1 cellular context compared by ENCODE assay signal in the genomic region with DNA sequence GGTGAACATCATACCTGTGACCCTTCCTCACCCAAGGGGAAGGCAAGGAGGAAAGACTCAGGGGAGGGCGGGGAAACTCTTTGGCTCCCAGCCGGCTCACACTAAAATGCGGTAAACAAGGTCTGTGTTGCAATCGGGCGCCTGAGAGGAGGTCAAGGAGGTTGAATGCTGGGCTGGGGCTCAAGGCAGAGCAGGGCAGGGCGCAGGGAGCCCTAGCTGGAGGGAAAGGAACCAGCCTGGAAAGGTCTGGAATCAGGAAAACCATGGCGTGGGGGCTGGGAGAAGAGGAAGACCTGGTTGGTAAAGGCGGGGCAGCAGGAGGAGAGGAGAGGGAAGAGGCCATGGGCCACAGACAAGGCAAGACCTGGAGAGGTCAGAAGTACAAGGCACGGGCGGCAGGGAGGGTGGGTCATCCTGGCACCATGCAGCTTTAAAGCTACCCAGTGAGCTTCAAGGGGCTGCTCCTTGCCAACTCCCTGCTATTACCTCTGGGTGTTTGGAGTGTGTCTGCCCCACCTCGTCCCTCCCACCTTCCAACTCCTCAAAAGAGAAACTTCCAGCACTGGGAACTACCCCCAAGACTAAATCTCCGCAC.
TF ChIP-seq lines count a peak whose summit lies in the region.

No MANE protein-coding gene starts in this region.

TF ChIP-seq in HepG2, 621 proteins besides CTCF, POLR2A, EP300 and RAD21 (continued from another document and continues in another):
- 0 out of 2 replicates have a peak, but pooled peaks have one; percentile 6 for TF ChIP-seq ATF5 (CRISPR knock-in tag; IDR thresholded peaks at IDR 0.05; ENCODE audit: low read depth)
- TF ChIP-seq ZNF652 (CRISPR knock-in tag; IDR thresholded peaks at IDR 0.05; ENCODE audit: borderline replicate concordance, low read depth) = no peak
- TF ChIP-seq ZNF121 (CRISPR knock-in tag; IDR thresholded peaks at IDR 0.05) = 0 out of 2 replicates have a peak, but pooled peaks have one; percentile 18
- TF ChIP-seq CAMTA2 (CRISPR knock-in tag; IDR thresholded peaks at IDR 0.05; ENCODE audit: borderline replicate concordance) = no peak
- peak; percentile 80 for TF ChIP-seq NR2F2 (IDR thresholded peaks at IDR 0.05; ENCODE audit: borderline replicate concordance, low read depth)
- TF ChIP-seq, protein P1, sequence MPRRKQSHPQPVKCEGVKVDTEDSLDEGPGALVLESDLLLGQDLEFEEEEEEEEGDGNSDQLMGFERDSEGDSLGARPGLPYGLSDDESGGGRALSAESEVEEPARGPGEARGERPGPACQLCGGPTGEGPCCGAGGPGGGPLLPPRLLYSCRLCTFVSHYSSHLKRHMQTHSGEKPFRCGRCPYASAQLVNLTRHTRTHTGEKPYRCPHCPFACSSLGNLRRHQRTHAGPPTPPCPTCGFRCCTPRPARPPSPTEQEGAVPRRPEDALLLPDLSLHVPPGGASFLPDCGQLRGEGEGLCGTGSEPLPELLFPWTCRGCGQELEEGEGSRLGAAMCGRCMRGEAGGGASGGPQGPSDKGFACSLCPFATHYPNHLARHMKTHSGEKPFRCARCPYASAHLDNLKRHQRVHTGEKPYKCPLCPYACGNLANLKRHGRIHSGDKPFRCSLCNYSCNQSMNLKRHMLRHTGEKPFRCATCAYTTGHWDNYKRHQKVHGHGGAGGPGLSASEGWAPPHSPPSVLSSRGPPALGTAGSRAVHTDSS (CRISPR knock-in tag; conservative IDR thresholded peaks at IDR 0.05) = no peak
- TF ChIP-seq ZNF841 (CRISPR knock-in tag; IDR thresholded peaks at IDR 0.05; ENCODE audit: borderline replicate concordance) = no peak
- no peak; the same call in 1 of the 2 replicates for TF ChIP-seq ZNF614 (CRISPR knock-in tag; IDR thresholded peaks at IDR 0.05; ENCODE audit: borderline replicate concordance)
- no peak for TF ChIP-seq JARID2 (CRISPR knock-in tag; IDR thresholded peaks at IDR 0.05; ENCODE audit: insufficient replicate concordance)
- no peak for TF ChIP-seq FIP1L1 (IDR thresholded peaks at IDR 0.05; ENCODE audit: borderline replicate concordance, insufficient read depth, low read depth, low read length)
- no peak for TF ChIP-seq SNAPC4 (CRISPR knock-in tag; IDR thresholded peaks at IDR 0.05)
- no peak for TF ChIP-seq MAFK (conservative IDR thresholded peaks at IDR 0.05 in 1 of 2, IDR thresholded peaks at IDR 0.05 in 1 of 2; ENCODE audit: low read length in 2 of 2)
- TF ChIP-seq ZC3H13 (CRISPR knock-in tag; IDR thresholded peaks at IDR 0.05) = no peak; the same call in 1 of the 2 replicates
- TF ChIP-seq ELF3 (CRISPR knock-in tag; IDR thresholded peaks at IDR 0.05) = peak; percentile 87
- no peak for TF ChIP-seq ZNF343 (CRISPR knock-in tag; IDR thresholded peaks at IDR 0.05)
- TF ChIP-seq ZNF589 (CRISPR knock-in tag; conservative IDR thresholded peaks at IDR 0.05) = no peak
- no peak for TF ChIP-seq SMAD9 (CRISPR knock-in tag; IDR thresholded peaks at IDR 0.05)
- TF ChIP-seq ZNF20 (CRISPR knock-in tag; IDR thresholded peaks at IDR 0.05) = no peak
- TF ChIP-seq GABPB1 (CRISPR knock-in tag; IDR thresholded peaks at IDR 0.05) = 0 out of 2 replicates have a peak, but pooled peaks have one; percentile 35
- no peak for TF ChIP-seq TOPORS (CRISPR knock-in tag; IDR thresholded peaks at IDR 0.05)
- no peak; the same call in 1 of the 2 replicates for TF ChIP-seq ZBTB26 (CRISPR knock-in tag; IDR thresholded peaks at IDR 0.05; ENCODE audit: borderline replicate concordance)
- TF ChIP-seq SIX1 (CRISPR knock-in tag; IDR thresholded peaks at IDR 0.05; ENCODE audit: borderline replicate concordance) = 0 out of 2 replicates have a peak, but pooled peaks have one; percentile 9
- TF ChIP-seq, protein P2, sequence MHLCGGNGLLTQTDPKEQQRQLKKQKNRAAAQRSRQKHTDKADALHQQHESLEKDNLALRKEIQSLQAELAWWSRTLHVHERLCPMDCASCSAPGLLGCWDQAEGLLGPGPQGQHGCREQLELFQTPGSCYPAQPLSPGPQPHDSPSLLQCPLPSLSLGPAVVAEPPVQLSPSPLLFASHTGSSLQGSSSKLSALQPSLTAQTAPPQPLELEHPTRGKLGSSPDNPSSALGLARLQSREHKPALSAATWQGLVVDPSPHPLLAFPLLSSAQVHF (CRISPR knock-in tag; IDR thresholded peaks at IDR 0.05) = no peak
- TF ChIP-seq, protein P3, sequence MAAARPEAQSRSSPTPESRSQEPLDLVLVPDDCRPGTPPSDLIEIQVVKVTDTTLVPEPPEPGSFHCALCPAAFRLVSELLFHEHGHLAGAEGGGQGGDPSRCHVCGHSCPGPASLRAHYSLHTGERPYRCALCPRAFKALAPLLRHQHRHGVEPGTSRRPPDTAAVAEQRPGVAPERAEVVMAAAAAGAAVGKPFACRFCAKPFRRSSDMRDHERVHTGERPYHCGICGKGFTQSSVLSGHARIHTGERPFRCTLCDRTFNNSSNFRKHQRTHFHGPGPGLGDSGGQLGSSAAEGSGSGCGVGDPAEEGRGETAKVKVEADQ (CRISPR knock-in tag; IDR thresholded peaks at IDR 0.05; ENCODE audit: borderline replicate concordance) = no peak
- no peak for TF ChIP-seq HOXA9 (CRISPR knock-in tag; IDR thresholded peaks at IDR 0.05; ENCODE audit: borderline replicate concordance)
- TF ChIP-seq HNRNPLL (IDR thresholded peaks at IDR 0.05; ENCODE audit: low read depth, low read length, poor library complexity, severe bottlenecking) = no peak
- TF ChIP-seq ZNF430 (CRISPR knock-in tag; IDR thresholded peaks at IDR 0.05) = 0 out of 2 replicates have a peak, but pooled peaks have one; percentile 12
- no peak for TF ChIP-seq GTF3A (CRISPR knock-in tag; conservative IDR thresholded peaks at IDR 0.05)
- peak; percentile 29; the same call in 1 of the 2 replicates for TF ChIP-seq ARID4A (CRISPR knock-in tag; IDR thresholded peaks at IDR 0.05; ENCODE audit: borderline replicate concordance)
- peak; percentile 96 for TF ChIP-seq CEBPG (CRISPR knock-in tag; IDR thresholded peaks at IDR 0.05)
- no peak for TF ChIP-seq HOXA7 (CRISPR knock-in tag; IDR thresholded peaks at IDR 0.05)
- no peak for TF ChIP-seq XBP1 (CRISPR knock-in tag; IDR thresholded peaks at IDR 0.05)
- TF ChIP-seq FOXO1 (CRISPR knock-in tag; IDR thresholded peaks at IDR 0.05) = peak; percentile 99
- no peak for TF ChIP-seq PHB2 (IDR thresholded peaks at IDR 0.05; ENCODE audit: partially characterized antibody)
- TF ChIP-seq, protein P4, sequence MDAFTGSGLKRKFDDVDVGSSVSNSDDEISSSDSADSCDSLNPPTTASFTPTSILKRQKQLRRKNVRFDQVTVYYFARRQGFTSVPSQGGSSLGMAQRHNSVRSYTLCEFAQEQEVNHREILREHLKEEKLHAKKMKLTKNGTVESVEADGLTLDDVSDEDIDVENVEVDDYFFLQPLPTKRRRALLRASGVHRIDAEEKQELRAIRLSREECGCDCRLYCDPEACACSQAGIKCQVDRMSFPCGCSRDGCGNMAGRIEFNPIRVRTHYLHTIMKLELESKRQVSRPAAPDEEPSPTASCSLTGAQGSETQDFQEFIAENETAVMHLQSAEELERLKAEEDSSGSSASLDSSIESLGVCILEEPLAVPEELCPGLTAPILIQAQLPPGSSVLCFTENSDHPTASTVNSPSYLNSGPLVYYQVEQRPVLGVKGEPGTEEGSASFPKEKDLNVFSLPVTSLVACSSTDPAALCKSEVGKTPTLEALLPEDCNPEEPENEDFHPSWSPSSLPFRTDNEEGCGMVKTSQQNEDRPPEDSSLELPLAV (CRISPR knock-in tag; conservative IDR thresholded peaks at IDR 0.05; ENCODE audit: low read depth) = no peak
- no peak for TF ChIP-seq MED13 (CRISPR knock-in tag; IDR thresholded peaks at IDR 0.05)
- TF ChIP-seq YEATS2 (CRISPR knock-in tag; IDR thresholded peaks at IDR 0.05; ENCODE audit: borderline replicate concordance) = no peak; the same call in 1 of the 2 replicates
- TF ChIP-seq, protein P5, sequence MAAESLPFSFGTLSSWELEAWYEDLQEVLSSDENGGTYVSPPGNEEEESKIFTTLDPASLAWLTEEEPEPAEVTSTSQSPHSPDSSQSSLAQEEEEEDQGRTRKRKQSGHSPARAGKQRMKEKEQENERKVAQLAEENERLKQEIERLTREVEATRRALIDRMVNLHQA (CRISPR knock-in tag; IDR thresholded peaks at IDR 0.05) = no peak
- peak; percentile 91 for TF ChIP-seq PATZ1 (CRISPR knock-in tag; IDR thresholded peaks at IDR 0.05)
- TF ChIP-seq, protein P6, sequence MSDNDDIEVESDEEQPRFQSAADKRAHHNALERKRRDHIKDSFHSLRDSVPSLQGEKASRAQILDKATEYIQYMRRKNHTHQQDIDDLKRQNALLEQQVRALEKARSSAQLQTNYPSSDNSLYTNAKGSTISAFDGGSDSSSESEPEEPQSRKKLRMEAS (IDR thresholded peaks at IDR 0.05) = no peak; the same call in 1 of the 2 replicates
